13 cellular contexts compared by ENCODE assay signal in genomic region chr2:230869691-230870543, GRCh38. TPM values are rescaled to one million over a fixed set of nuclear protein-coding genes. Genes with fewer than 3 reads are reported as not detected.
A peak's percentile ranks its signal among the peaks of the same experiment; 100 is the strongest.
DNase-seq lines count a peak whose midpoint lies in the region; ATAC-seq and TF ChIP-seq lines count a peak whose summit lies in the region.
"Had no signal": no experiment of that assay in that cellular context is flagged by ENCODE, and none has a peak within 500 bp of the region (broad histone marks: within the 10 kb centered on the region; RNA-seq: fewer than 3 reads in every experiment).

No MANE protein-coding gene starts in this region.

- H3K9me3 ChIP-seq in NT2/D1 (ENCODE audit: insufficient read depth, low read length) (no peaks in the 10 kb centered on the region), hepatocyte (ENCODE audit: low read depth) (no peaks in the 10 kb centered on the region)
- H3K9me3 ChIP-seq: gastrocnemius medialis, tibial artery had no signal

- H3K4me1 ChIP-seq in NT2/D1 (ENCODE audit: insufficient read depth, insufficient read length) = peaks cover 61% of the 10 kb centered on the region
- peaks cover 66% of the 10 kb centered on the region for H3K4me1 ChIP-seq in hepatocyte (ENCODE audit: insufficient read depth)
- H3K4me1 ChIP-seq in rectal smooth muscle tissue (ENCODE audit: control insufficient read depth, insufficient read depth, low read length) = peaks cover 53% of the 10 kb centered on the region

- H3K79me2 ChIP-seq in hepatocyte = peaks cover 95% of the 10 kb centered on the region

- TF ChIP-seq CTCF in GM13976 (IDR thresholded peaks at IDR 0.05; ENCODE audit: borderline replicate concordance, control extremely low read depth, extremely low read depth, insufficient read depth, missing control alignments) = no peak
- no peak for TF ChIP-seq CTCF in hepatocyte (IDR thresholded peaks at IDR 0.05; ENCODE audit: poor library complexity)

- peaks cover 40% of the 10 kb centered on the region for H3K36me3 ChIP-seq in NT2/D1 (ENCODE audit: insufficient read depth, insufficient read length, low read length)
- no peaks in the 10 kb centered on the region for H3K36me3 ChIP-seq in hepatocyte (replicated peaks; ENCODE audit: insufficient read depth, low read depth)
- peaks cover 1% of the 10 kb centered on the region for H3K36me3 ChIP-seq in rectal smooth muscle tissue (ENCODE audit: control insufficient read depth, insufficient read depth, low read length)
- H3K36me3 ChIP-seq: gastrocnemius medialis, tibial artery had no signal

- H3K27me3 ChIP-seq in NT2/D1 (ENCODE audit: insufficient read depth, insufficient read length) (no peaks in the 10 kb centered on the region), hepatocyte (no peaks in the 10 kb centered on the region), rectal smooth muscle tissue (ENCODE audit: control insufficient read depth, insufficient read depth, low read length) (no peaks in the 10 kb centered on the region)
- H3K27me3 ChIP-seq: tibial artery had no signal

- WGBS in hepatocyte (ENCODE audit: low lambda C conversion rate, missing lambda C conversion rate) = 45% methylated on average over 18 of the region's 18 CpGs

- peaks cover 33% of the 10 kb centered on the region for H4K20me1 ChIP-seq in hepatocyte (ENCODE audit: insufficient read depth, poor library complexity, severe bottlenecking)

- in situ Hi-C loops in GM13976 (cut with MboI; ENCODE audit: low sequenced_read_pairs, unreplicated experiment) = no loop called here

- peak overlapping the region; percentile 45 for H3K4me3 ChIP-seq in NT2/D1 (ENCODE audit: insufficient read length, low read depth)
- no peak overlapping the region for H3K4me3 ChIP-seq in hepatocyte
- H3K4me3 ChIP-seq in rectal smooth muscle tissue (ENCODE audit: low read length) = peak overlapping the region; percentile 28
- H3K4me3 ChIP-seq: gastrocnemius medialis, tibial artery had no signal

- no peak for ATAC-seq in HG03565 (IDR thresholded peaks at IDR 0.05; ENCODE audit: unreplicated experiment)
- ATAC-seq: gastrocnemius medialis had no signal

- DNase-seq in GM13976 (ENCODE audit: low spot score) (peak; percentile 8), NT2/D1 (ENCODE audit: low read depth, low spot score) (no peak), hepatocyte (ENCODE audit: low spot score) (peak; percentile 48), KG1 (lab: John Stamatoyannopoulos, UW) (no peak), DMS53 treated with DMSO at 0.1 percent for 48 hours (lab: John Stamatoyannopoulos, UW; ENCODE audit: unreplicated experiment) (no peak)
- no peak for DNase-seq in activated CD8-positive, alpha-beta memory T cell treated with anti-CD3 and anti-CD28 coated beads, Interleukin-2, amount 50 U/mL, for 48 hours
- DNase-seq: cerebellar nuclear complex; gastrocnemius medialis; stimulated activated CD4-positive, alpha-beta T cell treated with anti-CD3 and anti-CD28 coated beads, Interleukin-2, amount 100 ng/mL, for 48 hours; T-helper 9 cell; tibial artery had no signal

- H3K9ac ChIP-seq in NT2/D1 (ENCODE audit: insufficient read length, low read depth) (peak overlapping the region; percentile 86), rectal smooth muscle tissue (ENCODE audit: low read length) (no peak overlapping the region)

- H3K9me2 ChIP-seq in hepatocyte (replicated peaks; ENCODE audit: insufficient read depth) = no peaks in the 10 kb centered on the region

- H2AFZ ChIP-seq in hepatocyte = no peak overlapping the region

- peak overlapping the region; percentile 91 for H3K4me2 ChIP-seq in hepatocyte

- H3K27ac ChIP-seq in hepatocyte = peak overlapping the region; percentile 97
- H3K27ac ChIP-seq in rectal smooth muscle tissue (ENCODE audit: low read depth, low read length) = peak overlapping the region; percentile 78

RNA-seq across cellular contexts. Expression of gene ITM2C, which starts 5.2 kb away (rescaled TPM):
- total RNA-seq in hepatocyte = 419 and 485 TPM in 2 replicates
- 537 and 566 TPM in 2 replicates for polyA plus RNA-seq in hepatocyte

RNA-seq across cellular contexts. Expression of gene GPR55, which starts 55.1 kb away (rescaled TPM):
- total RNA-seq in hepatocyte = 0.83 and 1.6 TPM in 2 replicates
- 0.32 TPM in 1 of 2 replicates, not detected in the other for polyA plus RNA-seq in hepatocyte
- total RNA-seq: gastrocnemius medialis had no signal

Comparison
In these comparisons a context has a peak if more than half of its experiments do, and no peak if none do; other contexts are left out.
1. DNase-seq: peak in GM13976 (single experiment) and hepatocyte (single experiment); none in NT2/D1 (single experiment), activated CD8-positive, alpha-beta memory T cell treated with anti-CD3 and anti-CD28 coated beads, Interleukin-2, amount 50 U/mL, for 48 hours (single experiment), KG1 (single experiment) and DMS53 treated with DMSO at 0.1 percent for 48 hours (single experiment).